ENCODE assay signal across 8 cellular contexts in genomic region chr12:55965941-55966407, GRCh38. TPM values are rescaled to one million over a fixed set of nuclear protein-coding genes. Genes with fewer than 3 reads are reported as not detected.
DNase-seq lines count a peak whose midpoint lies in the region; ATAC-seq and TF ChIP-seq lines count a peak whose summit lies in the region.

Gene PMEL (minus strand): TSS chr12:55966042. CDS start chr12:55966011, 31 bp downstream.

- in situ Hi-C loops in mammary epithelial cell (cut with MboI; ENCODE audit: low sequenced_read_pairs in 2 of 2), result no loop called here

- no peaks in the 10 kb centered on the region for H3K27me3 ChIP-seq in CD4-positive, CD25-positive, alpha-beta regulatory T cell (ENCODE audit: control insufficient read depth, insufficient read depth, low read length)
- no peaks in the 10 kb centered on the region for H3K27me3 ChIP-seq in mammary epithelial cell (ENCODE audit: insufficient read depth, low read length)

- H3K9me3 ChIP-seq in CD4-positive, CD25-positive, alpha-beta regulatory T cell (ENCODE audit: control insufficient read depth in 2 of 2, low read length in 2 of 2), result no peaks in the 10 kb centered on the region
- no peaks in the 10 kb centered on the region for H3K9me3 ChIP-seq in mammary epithelial cell (replicated peaks; ENCODE audit: insufficient read depth, low read length)

- intact Hi-C loops in mammary epithelial cell (cut with micrococcal nuclease), result loop anchor here (1.0 kb wide), 1 partner anchor 10 kb away; no protein-coding TSS in a partner anchor

- no peak for DNase-seq in CD4-positive, CD25-positive, alpha-beta regulatory T cell
- DNase-seq in mammary epithelial cell (no peak), left lobe of liver (ENCODE audit: low spot score) (no peak), type B pancreatic cell (ENCODE audit: extremely low spot score, unreplicated experiment) (no peak), NCI-H524 treated with DMSO at 0.1 percent for 48 hours (lab: John Stamatoyannopoulos, UW) (no peak)
- DNase-seq in stimulated activated CD4-positive, alpha-beta T cell treated with anti-CD3 and anti-CD28 coated beads, Interleukin-12 subunit alpha, Interleukin-12 subunit beta, amount 100 ng/mL, for 4 hours, result no peak

- 11% methylated on average over 3 of the region's 4 CpGs for WGBS in mammary epithelial cell (ENCODE audit: low coverage, missing lambda C conversion rate)

- peaks cover 19% of the 10 kb centered on the region for H3K4me1 ChIP-seq in CD4-positive, CD25-positive, alpha-beta regulatory T cell (ENCODE audit: control insufficient read depth, insufficient read depth, low read length, poor library complexity, severe bottlenecking)
- H3K4me1 ChIP-seq in mammary epithelial cell (ENCODE audit: insufficient read depth, low read length), result peaks cover 22% of the 10 kb centered on the region

- H3K79me2 ChIP-seq in mammary epithelial cell (ENCODE audit: insufficient read depth, low read length), result peaks cover 29% of the 10 kb centered on the region

- H3K9me3 Mint-ChIP-seq in CD4-positive, CD25-positive, alpha-beta regulatory T cell, result no peaks in the 10 kb centered on the region
- no peaks in the 10 kb centered on the region for H3K9me3 Mint-ChIP-seq in IgD-negative memory B cell
- H3K9me3 Mint-ChIP-seq in type B pancreatic cell, result no peaks in the 10 kb centered on the region

- peaks cover 2% of the 10 kb centered on the region for H3K36me3 ChIP-seq in CD4-positive, CD25-positive, alpha-beta regulatory T cell (ENCODE audit: control insufficient read depth, insufficient read depth, low read length)
- H3K36me3 ChIP-seq in mammary epithelial cell (ENCODE audit: insufficient read depth, low read length), result no peaks in the 10 kb centered on the region

- H3K4me3 ChIP-seq in CD4-positive, CD25-positive, alpha-beta regulatory T cell (ENCODE audit: low read depth, low read length), result peak within 1 kb of the TSS; percentile 79
- H3K4me3 ChIP-seq in mammary epithelial cell (replicated peaks in 1 of 3; ENCODE audit: insufficient read depth in 1 of 3, low read depth in 2 of 3, low read length in 3 of 3), result peak within 1 kb of the TSS; percentile 86 to 96 (median 91)

- peak within 1 kb of the TSS; percentile 90 to 97 (median 93) for H3K4me3 Mint-ChIP-seq in CD4-positive, CD25-positive, alpha-beta regulatory T cell
- H3K4me3 Mint-ChIP-seq in IgD-negative memory B cell, result peak within 1 kb of the TSS; percentile 90 to 97 (median 96)
- peak within 1 kb of the TSS; percentile 96 for H3K4me3 Mint-ChIP-seq in type B pancreatic cell

- peak within 1 kb of the TSS; percentile 93 for H3K9ac ChIP-seq in mammary epithelial cell (ENCODE audit: insufficient read depth, low read length)

- peak within 1 kb of the TSS; percentile 75 for H3K4me2 ChIP-seq in mammary epithelial cell (ENCODE audit: insufficient read depth, low read depth, low read length)

- BruUV-seq in mammary epithelial cell (replicated peaks; lab: Mats Ljungman, UMichigan), result no TSS peak

- no peak for TF ChIP-seq CTCF in mammary epithelial cell (conservative IDR thresholded peaks at IDR 0.05 in 1 of 2, IDR thresholded peaks at IDR 0.05 in 1 of 2; ENCODE audit: extremely low read depth in 1 of 2, insufficient read depth in 1 of 2, low read depth in 1 of 2, low read length in 2 of 2)
- no peak for TF ChIP-seq CTCF in type B pancreatic cell (conservative IDR thresholded peaks at IDR 0.05)

- no peaks in the 10 kb centered on the region for H4K20me1 ChIP-seq in mammary epithelial cell (ENCODE audit: insufficient read depth, low read length)

- CTCF ChIA-PET in mammary epithelial cell (lab: Charles Lee; ENCODE audit: low non-redundant PET), result interaction anchor here (0.6 kb wide), 1 partner anchor 41 kb away, joined by 12 read pairs; no protein-coding TSS in a partner anchor

- H3K27ac ChIP-seq in CD4-positive, CD25-positive, alpha-beta regulatory T cell (ENCODE audit: insufficient read depth, low read length, poor library complexity, severe bottlenecking), result peak within 1 kb of the TSS; percentile 73
- peak within 1 kb of the TSS; percentile 87 for H3K27ac ChIP-seq in mammary epithelial cell (ENCODE audit: insufficient read depth, low read depth, low read length)

- H2AFZ ChIP-seq in mammary epithelial cell (ENCODE audit: low read depth, low read length), result peak within 1 kb of the TSS; percentile 94

- peaks cover 17 to 37% (median 27%) of the 10 kb centered on the region in 4 donors for H3K4me1 Mint-ChIP-seq in CD4-positive, CD25-positive, alpha-beta regulatory T cell
- H3K4me1 Mint-ChIP-seq in IgD-negative memory B cell, result peaks cover 19 to 28% (median 22%) of the 10 kb centered on the region in 3 donors
- H3K4me1 Mint-ChIP-seq in type B pancreatic cell (ENCODE audit: unreplicated experiment), result peaks cover 23% of the 10 kb centered on the region

- peak within 1 kb of the TSS; percentile 92 to 95 (median 95) for H3K27ac Mint-ChIP-seq in CD4-positive, CD25-positive, alpha-beta regulatory T cell
- H3K27ac Mint-ChIP-seq in IgD-negative memory B cell (peak within 1 kb of the TSS; percentile 60 to 97 (median 76)), type B pancreatic cell (peak within 1 kb of the TSS; percentile 94)

- dilution Hi-C loops in mammary epithelial cell (cut with HindIII; ENCODE audit: low sequenced_read_pairs), result no loop called here

- ATAC-seq in CD4-positive, CD25-positive, alpha-beta regulatory T cell (ENCODE audit: low read depth in 2 of 2), result no peak
- peak; percentile 36 for ATAC-seq in left lobe of liver
- no peak for ATAC-seq in HG03139 (IDR thresholded peaks at IDR 0.05; ENCODE audit: unreplicated experiment)

- H3K27me3 Mint-ChIP-seq in CD4-positive, CD25-positive, alpha-beta regulatory T cell, result no peaks in the 10 kb centered on the region
- H3K27me3 Mint-ChIP-seq in IgD-negative memory B cell (no peaks in the 10 kb centered on the region), type B pancreatic cell (no peaks in the 10 kb centered on the region)

- H3K36me3 Mint-ChIP-seq in CD4-positive, CD25-positive, alpha-beta regulatory T cell, result no peaks in the 10 kb centered on the region
- H3K36me3 Mint-ChIP-seq in IgD-negative memory B cell (no peaks in the 10 kb centered on the region), type B pancreatic cell (peaks cover 8% of the 10 kb centered on the region)

RNA-seq across cellular contexts. Expression of gene PMEL, which starts in this region (rescaled TPM):
- total RNA-seq in CD4-positive, CD25-positive, alpha-beta regulatory T cell, result 0.69 TPM
- under 1 TPM in 3 of 4 donors, not detected in 1; 0.52 to 0.86 (median 0.57) TPM for polyA plus RNA-seq in CD4-positive, CD25-positive, alpha-beta regulatory T cell
- 1.1 TPM for polyA plus RNA-seq in IgD-negative memory B cell
- 1 to 10 TPM in 1 of 2 donors, under 1 TPM in 1; 0.67 to 1.9 TPM for total RNA-seq in mammary epithelial cell
- 1.4 TPM for polyA plus RNA-seq in mammary epithelial cell
- not detected for polyA minus RNA-seq in mammary epithelial cell
- 5.4 TPM for total RNA-seq in left lobe of liver
- 1.4 and 136 TPM in 2 replicates for total RNA-seq in type B pancreatic cell (ENCODE audit: low replicate concordance)
